8 cellular contexts compared by ENCODE assay signal in the genomic region with DNA sequence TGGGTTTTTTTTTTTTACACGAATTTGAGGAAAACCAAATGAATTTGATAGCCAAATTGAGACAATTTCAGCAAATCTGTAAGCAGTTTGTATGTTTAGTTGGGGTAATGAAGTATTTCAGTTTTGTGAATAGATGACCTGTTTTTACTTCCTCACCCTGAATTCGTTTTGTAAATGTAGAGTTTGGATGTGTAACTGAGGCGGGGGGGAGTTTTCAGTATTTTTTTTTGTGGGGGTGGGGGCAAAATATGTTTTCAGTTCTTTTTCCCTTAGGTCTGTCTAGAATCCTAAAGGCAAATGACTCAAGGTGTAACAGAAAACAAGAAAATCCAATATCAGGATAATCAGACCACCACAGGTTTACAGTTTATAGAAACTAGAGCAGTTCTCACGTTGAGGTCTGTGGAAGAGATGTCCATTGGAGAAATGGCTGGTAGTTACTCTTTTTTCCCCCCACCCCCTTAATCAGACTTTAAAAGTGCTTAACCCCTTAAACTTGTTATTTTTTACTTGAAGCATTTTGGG. TPM values are rescaled to one million over a fixed set of nuclear protein-coding genes. Genes with fewer than 3 reads are reported as not detected.
A peak's percentile ranks its signal among the peaks of the same experiment; 100 is the strongest.
DNase-seq lines count a peak whose midpoint lies in the region; ATAC-seq and TF ChIP-seq lines count a peak whose summit lies in the region.

No MANE protein-coding gene starts in this region.

- H2BK15ac ChIP-seq in mesenchymal stem cell (ENCODE audit: low read depth, poor library complexity, severe bottlenecking) = no peak overlapping the region

- no peak for ATAC-seq in HG03442 (IDR thresholded peaks at IDR 0.05; ENCODE audit: unreplicated experiment)

- H2BK12ac ChIP-seq in mesenchymal stem cell (ENCODE audit: low read length in 2 of 2) = no peak overlapping the region

- no peaks in the 10 kb centered on the region for H3K9me3 ChIP-seq in mammary epithelial cell (replicated peaks; ENCODE audit: insufficient read depth, low read length)
- no peaks in the 10 kb centered on the region for H3K9me3 ChIP-seq in mesenchymal stem cell (ENCODE audit: control insufficient read depth, low read length)

- no peak overlapping the region for H3K23ac ChIP-seq in mesenchymal stem cell (ENCODE audit: low read length in 2 of 2)

- BruUV-seq in mammary epithelial cell (replicated peaks; lab: Mats Ljungman, UMichigan) = no TSS peak

- H2BK5ac ChIP-seq in mesenchymal stem cell (ENCODE audit: low read depth, low read length, poor library complexity, severe bottlenecking) = peak overlapping the region; percentile 22

- dilution Hi-C loops in mammary epithelial cell (cut with HindIII; ENCODE audit: low sequenced_read_pairs) = no loop called here

- H3K27ac ChIP-seq in mammary epithelial cell (ENCODE audit: insufficient read depth, low read depth, low read length) (peak overlapping the region; percentile 98), mesenchymal stem cell (ENCODE audit: low read length, poor library complexity, severe bottlenecking) (peak overlapping the region; percentile 97)

- CTCF ChIA-PET in AG04449 (lab: Yijun Ruan, JAX) (interaction anchor here (1.4 kb wide), 1 partner anchor 23 kb away, joined by 4 read pairs; no protein-coding TSS in a partner anchor), mammary epithelial cell (lab: Charles Lee; ENCODE audit: low non-redundant PET) (interaction anchor here (0.6 kb wide), 1 partner anchor 84 kb away, joined by 3 read pairs; no protein-coding TSS in a partner anchor)

- H3K27me3 ChIP-seq in mammary epithelial cell (ENCODE audit: insufficient read depth, low read length) = no peaks in the 10 kb centered on the region
- no peaks in the 10 kb centered on the region for H3K27me3 ChIP-seq in mesenchymal stem cell (ENCODE audit: control insufficient read depth in 1 of 2, insufficient read depth in 1 of 2, low read length in 2 of 2)

- TF ChIP-seq CTCF in AG04449 (IDR thresholded peaks at IDR 0.05; ENCODE audit: insufficient read depth, low read length, missing control alignments) (no peak), mammary epithelial cell (conservative IDR thresholded peaks at IDR 0.05 in 1 of 2, IDR thresholded peaks at IDR 0.05 in 1 of 2; ENCODE audit: extremely low read depth in 1 of 2, insufficient read depth in 1 of 2, low read depth in 1 of 2, low read length in 2 of 2) (no peak)

- POLR2A ChIA-PET in AG04449 (lab: Yijun Ruan, JAX) = interaction anchor here (0.9 to 17.0 kb wide), 8 partner anchors 12 to 119 kb away, joined by 3 to 1229 read pairs (median 106); partner anchors contain the start of genes NEAT1, SCYL1 and SLC25A45

- H3K9ac ChIP-seq in mammary epithelial cell (ENCODE audit: insufficient read depth, low read length) (peak overlapping the region; percentile 100), mesenchymal stem cell (ENCODE audit: low read length) (peak overlapping the region; percentile 98)

- whole genome bisulfite sequencing in mammary epithelial cell (ENCODE audit: low coverage, missing lambda C conversion rate) = 11% methylated on average over 4 of the region's 4 CpGs
- WGBS in mesenchymal stem cell = 0% methylated on average over 3 of the region's 4 CpGs

- no peak overlapping the region for H3K14ac ChIP-seq in mesenchymal stem cell (ENCODE audit: low read length in 2 of 2)

- peaks cover 92% of the 10 kb centered on the region for H3K79me2 ChIP-seq in mammary epithelial cell (ENCODE audit: insufficient read depth, low read length)

- H3K18ac ChIP-seq in mesenchymal stem cell (ENCODE audit: low read depth in 1 of 2, low read length in 2 of 2) = no peak overlapping the region

- peak overlapping the region; percentile 99 for H3K4me3 ChIP-seq in AG04449 (ENCODE audit: low read depth, low read length)
- peak overlapping the region; percentile 75 to 99 (median 99) for H3K4me3 ChIP-seq in mammary epithelial cell (replicated peaks in 1 of 3; ENCODE audit: insufficient read depth in 1 of 3, low read depth in 2 of 3, low read length in 3 of 3)
- peak overlapping the region; percentile 49 to 90 for H3K4me3 ChIP-seq in mesenchymal stem cell (ENCODE audit: insufficient read depth in 1 of 2, low read depth in 1 of 2, low read length in 2 of 2)

- H4K20me1 ChIP-seq in mammary epithelial cell (ENCODE audit: insufficient read depth, low read length) = peaks cover 51% of the 10 kb centered on the region

- peaks cover 29% of the 10 kb centered on the region for H3K36me3 ChIP-seq in mammary epithelial cell (ENCODE audit: insufficient read depth, low read length)
- H3K36me3 ChIP-seq in mesenchymal stem cell (ENCODE audit: control insufficient read depth in 1 of 2, insufficient read depth in 2 of 2, low read depth in 1 of 2, low read length in 2 of 2) = peaks cover 11 to 66% of the 10 kb centered on the region in 2 experiments

- H2AFZ ChIP-seq in mammary epithelial cell (ENCODE audit: low read depth, low read length) = no peak overlapping the region
- no peak overlapping the region for H2AFZ ChIP-seq in mesenchymal stem cell (ENCODE audit: low read depth, low read length)

- in situ Hi-C loops in mammary epithelial cell (cut with MboI; ENCODE audit: low sequenced_read_pairs in 2 of 2) = loop anchor here (5.0 kb wide), 1 partner anchor 74 kb away; no protein-coding TSS in a partner anchor
- in situ Hi-C loops in KBM-7 (cut with MboI; ENCODE audit: low pct_unique_long_range_greater_than_20kb, low sequenced_read_pairs) = no loop called here

- H2AK5ac ChIP-seq in mesenchymal stem cell (ENCODE audit: low read length, severe bottlenecking) = no peak overlapping the region

- no peak overlapping the region for H4K91ac ChIP-seq in mesenchymal stem cell (ENCODE audit: low read length)

- no peak overlapping the region for H4K8ac ChIP-seq in mesenchymal stem cell (ENCODE audit: low read length)

- H2BK120ac ChIP-seq in mesenchymal stem cell (ENCODE audit: low read depth, low read length) = no peak overlapping the region

- intact Hi-C loops in mammary epithelial cell (cut with micrococcal nuclease) = no loop called here

- H3K4ac ChIP-seq in mesenchymal stem cell (ENCODE audit: low read depth in 1 of 2, low read length in 2 of 2) = no peak overlapping the region

- H3K4me2 ChIP-seq in mammary epithelial cell (ENCODE audit: insufficient read depth, low read depth, low read length) = peak overlapping the region; percentile 86
- H3K4me2 ChIP-seq in mesenchymal stem cell (ENCODE audit: low read length, poor library complexity, severe bottlenecking) = no peak overlapping the region

- DNase-seq in AG04449 (ENCODE audit: low read depth, low spot score) (no peak), HS-27A (ENCODE audit: low read depth) (peak; percentile 33), mammary epithelial cell (no peak), mesenchymal stem cell (no peak), putamen (ENCODE audit: low spot score) (no peak), KBM-7 (no peak), NCI-H2081 treated with DMSO at 0.1 percent for 48 hours (lab: John Stamatoyannopoulos, UW) (no peak)

- peaks cover 40% of the 10 kb centered on the region for H3K4me1 ChIP-seq in mammary epithelial cell (ENCODE audit: insufficient read depth, low read length)
- H3K4me1 ChIP-seq in mesenchymal stem cell (ENCODE audit: control insufficient read depth, insufficient read depth, low read depth, low read length) = peaks cover 5% of the 10 kb centered on the region

- no peaks in the 10 kb centered on the region for H3K79me1 ChIP-seq in mesenchymal stem cell (replicated peaks; ENCODE audit: low read length, poor library complexity, severe bottlenecking)

RNA-seq across cellular contexts. Expression of gene MALAT1, which starts 2.2 kb away (rescaled TPM):
- over 10,000 TPM in 1 of 2 donors, 1,000 to 10,000 TPM in 1; 9,320 to 20,636 TPM for total RNA-seq in mammary epithelial cell
- 211 TPM for polyA plus RNA-seq in mammary epithelial cell
- 7,117 TPM for polyA minus RNA-seq in mammary epithelial cell
- polyA plus RNA-seq in mesenchymal stem cell (2013, experiment 1 of 2) = 972 TPM
- polyA plus RNA-seq in mesenchymal stem cell (2013, experiment 2 of 2) = 756 TPM

RNA-seq across cellular contexts. Expression of gene SCYL1, which starts 23.8 kb away (rescaled TPM):
- 10 to 100 TPM; 66.0 to 75.0 TPM for total RNA-seq in mammary epithelial cell
- polyA plus RNA-seq in mammary epithelial cell = 64.8 TPM
- 45.1 TPM for polyA minus RNA-seq in mammary epithelial cell
- 114 TPM for polyA plus RNA-seq in mesenchymal stem cell (2013, experiment 1 of 2)
- 115 TPM for polyA plus RNA-seq in mesenchymal stem cell (2013, experiment 2 of 2)

RNA-seq across cellular contexts. Expression of gene LTBP3, which starts 57.1 kb away (rescaled TPM):
- total RNA-seq in mammary epithelial cell = 10 to 100 TPM; 21.0 to 42.5 TPM
- 46.5 TPM for polyA plus RNA-seq in mammary epithelial cell
- polyA minus RNA-seq in mammary epithelial cell = 38.3 TPM
- 52.8 TPM for polyA plus RNA-seq in mesenchymal stem cell (2013, experiment 1 of 2)
- 46.9 TPM for polyA plus RNA-seq in mesenchymal stem cell (2013, experiment 2 of 2)
